ENCODE assay signal across 10 cellular contexts in the genomic region with DNA sequence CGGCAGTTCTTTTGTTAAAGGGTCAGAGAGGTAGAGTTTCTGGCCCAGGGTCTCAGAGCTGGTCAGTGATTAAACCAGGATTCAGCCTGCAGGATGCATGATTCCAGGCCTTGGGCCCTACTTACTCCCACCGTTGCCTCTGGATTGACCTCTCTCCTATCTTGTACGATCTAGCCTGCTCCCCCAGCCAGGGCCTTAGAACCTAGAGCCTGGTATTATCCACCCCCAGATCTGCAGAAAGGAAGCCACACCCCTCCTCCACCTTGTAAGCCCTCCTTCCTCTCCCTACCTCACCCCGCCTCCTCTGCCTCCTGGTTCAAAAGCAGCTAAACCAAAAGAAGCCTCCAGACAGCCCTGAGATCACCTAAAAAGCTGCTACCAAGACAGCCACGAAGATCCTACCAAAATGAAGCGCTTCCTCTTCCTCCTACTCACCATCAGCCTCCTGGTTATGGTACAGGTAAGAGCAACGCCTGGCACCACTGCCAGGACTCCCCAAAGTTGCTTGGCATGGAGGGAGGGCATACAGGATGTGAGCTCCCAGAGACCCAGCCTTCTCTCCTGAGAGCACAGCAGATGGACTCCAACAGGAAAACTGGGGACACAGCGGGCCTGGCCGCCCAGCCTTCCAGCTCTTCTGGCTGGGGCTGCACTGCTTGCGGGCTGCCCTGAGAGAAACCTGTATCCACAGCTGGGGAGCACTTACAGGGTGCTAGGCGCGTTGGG. TPM values are rescaled to one million over a fixed set of nuclear protein-coding genes. Genes with fewer than 3 reads are reported as not detected.
DNase-seq lines count a peak whose midpoint lies in the region; ATAC-seq and TF ChIP-seq lines count a peak whose summit lies in the region.
"Had no signal": no experiment of that assay in that cellular context is flagged by ENCODE, and none has a peak within 500 bp of the region (broad histone marks: within the 10 kb centered on the region; RNA-seq: fewer than 3 reads in every experiment).

A gene with protein sequence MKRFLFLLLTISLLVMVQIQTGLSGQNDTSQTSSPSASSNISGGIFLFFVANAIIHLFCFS (plus strand): TSS at position 347 of the 726 bp plus-strand sequence. CDS start 60 bp downstream, at position 407.

- no peaks in the 10 kb centered on the region for H3K9me3 ChIP-seq in PC-9 (ENCODE audit: insufficient read depth, low read depth)

- no peak within 1 kb of the TSS for H2AFZ ChIP-seq in PC-9
- H2AFZ ChIP-seq: parathyroid adenoma had no signal

- no peak within 1 kb of the TSS for H3K4me3 ChIP-seq in PC-9
- H3K4me3 ChIP-seq: SK-N-MC had no signal

- no peaks in the 10 kb centered on the region for H3K27me3 ChIP-seq in PC-9 (ENCODE audit: insufficient read depth, low read depth)

- H3F3A ChIP-seq in PC-9 (ENCODE audit: insufficient read depth, low read depth): no peaks in the 10 kb centered on the region

- no TSS peak for BruUV-seq in PC-9 (replicated peaks; lab: Mats Ljungman, UMichigan)

- peak; percentile 79 for DNase-seq in activated naive CD4-positive, alpha-beta T cell treated with anti-CD3 and anti-CD28 coated beads, Interleukin-2, amount 50 U/mL, for 16 hours
- no peak for DNase-seq in sciatic nerve (ENCODE audit: low spot score)
- no peak for DNase-seq in A172 (ENCODE audit: low spot score)
- DNase-seq in SKM-1 (lab: John Stamatoyannopoulos, UW; ENCODE audit: unreplicated experiment): no peak
- DNase-seq in PC-9: no peak

- H3K4me1 ChIP-seq in PC-9 (replicated peaks; ENCODE audit: insufficient read depth): 0 out of 2 replicates have a peak, but pooled peaks cover 5% of the 10 kb centered on the region
- H3K4me1 ChIP-seq: parathyroid adenoma had no signal

- no peaks in the 10 kb centered on the region for H4K20me1 ChIP-seq in PC-9 (ENCODE audit: insufficient read depth)

- CTCF ChIA-PET in PC-9 (lab: Charles Lee): no interaction called here

- TF ChIP-seq POLR2A in Raji (IDR thresholded peaks at IDR 0.05; ENCODE audit: insufficient read depth, low read depth, low read length): peak; percentile 94

- no peaks in the 10 kb centered on the region for H3K79me2 ChIP-seq in PC-9 (ENCODE audit: low read depth)
- H3K79me2 ChIP-seq: parathyroid adenoma had no signal

- ATAC-seq in GM21528 (IDR thresholded peaks at IDR 0.05; ENCODE audit: low FRiP score, unreplicated experiment) (peak; percentile 39), sciatic nerve (no peak), GM18873 (IDR thresholded peaks at IDR 0.05; ENCODE audit: low FRiP score, unreplicated experiment) (no peak)

- H3K4me2 ChIP-seq in PC-9: no peak within 1 kb of the TSS

- H3K9me2 ChIP-seq in PC-9 (ENCODE audit: insufficient read depth): no peaks in the 10 kb centered on the region

- no peaks in the 10 kb centered on the region for H3K36me3 ChIP-seq in PC-9 (ENCODE audit: low read depth)

- POLR2A ChIA-PET in PC-9 (lab: Charles Lee; ENCODE audit: unreplicated experiment): interaction anchor here (0.7 kb wide), 1 partner anchor 10 kb away, joined by 3 read pairs; no protein-coding TSS in a partner anchor

- no peak within 1 kb of the TSS for H3K27ac ChIP-seq in PC-9
- H3K27ac ChIP-seq: parathyroid adenoma, SK-N-MC had no signal

- TF ChIP-seq CTCF in PC-9 (conservative IDR thresholded peaks at IDR 0.05): no peak

- intact Hi-C loops in sciatic nerve (cut with DNase I): loop anchor here (5.0 kb wide), 1 partner anchor 35 kb away; a partner anchor contains a TSS
- intact Hi-C loops in PC-9 (cut with micrococcal nuclease; ENCODE audit: unreplicated experiment): no loop called here

RNA-seq across cellular contexts. Expression of the gene that starts here (rescaled TPM):
- 13.2 TPM for total RNA-seq in sciatic nerve
- not detected in 2 replicates for total RNA-seq in A172 (2014; rRNA removed; shearing (Covaris generic))
- 1.2 TPM in 1 of 2 replicates, not detected in the other for total RNA-seq in PC-9 (2021)
